24 cellular contexts compared by ENCODE assay signal in the genomic region with DNA sequence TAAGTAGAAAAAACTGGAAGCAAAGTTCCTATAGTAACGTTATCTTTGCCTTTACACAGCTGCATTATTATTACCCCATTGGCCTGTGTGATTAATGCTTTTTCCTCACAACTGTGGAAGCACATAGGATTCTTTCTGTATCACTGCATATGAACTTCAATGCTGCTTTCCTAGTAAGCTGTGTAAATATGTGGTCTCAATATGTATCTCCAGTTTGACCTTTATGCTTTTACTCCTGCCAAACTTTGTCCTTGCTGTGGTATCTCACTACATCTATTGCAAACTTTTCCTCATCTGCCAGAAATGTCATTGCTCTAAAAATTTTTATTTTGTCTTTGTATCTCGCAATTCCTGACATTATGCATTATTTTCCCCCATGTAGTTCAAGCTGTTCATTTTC.
DNase-seq lines count a peak whose midpoint lies in the region; ATAC-seq, FAIRE-seq and TF ChIP-seq lines count a peak whose summit lies in the region.
"Had no signal": no experiment of that assay in that cellular context is flagged by ENCODE, and none has a peak within 500 bp of the region (broad histone marks: within the 10 kb centered on the region; RNA-seq: fewer than 3 reads in every experiment).

No MANE protein-coding gene starts in this region.

- no peak for FAIRE-seq in pancreas (lab: Jason Lieb, UNC)
- FAIRE-seq: keratinocyte had no signal

- H3K9me3 ChIP-seq in pancreas (no peaks in the 10 kb centered on the region), colonic mucosa (no peaks in the 10 kb centered on the region)
- H3K9me3 ChIP-seq: Caco-2, esophagus squamous epithelium, stomach had no signal

- no peaks in the 10 kb centered on the region for H3K27me3 Mint-ChIP-seq in stimulated activated naive B cell treated with anti-CD40 and anti-IgM and Interleukin-4, amounts not matched to agents 10 μg/mL and 1 μg/mL and 100 μg/mL, for 72 hours
- H3K27me3 Mint-ChIP-seq: activated CD4-positive, alpha-beta memory T cell treated with anti-CD3 and anti-CD28 coated beads, Interleukin-2, amount 10 ng/mL, durations not matched to agents 7 days and 5 days; activated T-cell treated with anti-CD3 and anti-CD28 coated beads, Interleukin-2, amount 50 U/mL, for 24 hours had no signal

- no peaks in the 10 kb centered on the region for H3K9me3 Mint-ChIP-seq in stimulated activated naive B cell treated with anti-CD40 and anti-IgM and Interleukin-4, amounts not matched to agents 10 μg/mL and 1 μg/mL and 100 μg/mL, for 72 hours
- H3K9me3 Mint-ChIP-seq: activated CD4-positive, alpha-beta memory T cell treated with anti-CD3 and anti-CD28 coated beads, Interleukin-2, amount 10 ng/mL, durations not matched to agents 7 days and 5 days; activated naive CD4-positive, alpha-beta T cell treated with anti-CD3 and anti-CD28 coated beads, Interleukin-2, amount 50 U/mL, for 72 hours; activated T-cell treated with anti-CD3 and anti-CD28 coated beads, Interleukin-2, amount 50 U/mL, for 24 hours; neural progenitor cell; WTC11 had no signal

- ATAC-seq in SK-N-SH treated with all-trans-retinoic acid at 6 μM for 48 hours: peak; percentile 20; the same call in 1 of the 3 replicates
- ATAC-seq in pancreas: peak in 3 of 4 donors; percentile 26 to 50 (median 29)
- ATAC-seq in stimulated activated naive B cell treated with anti-CD40 and anti-IgM and Interleukin-4, amounts not matched to agents 10 μg/mL and 1 μg/mL and 100 μg/mL, for 72 hours (replicated peaks): no peak
- ATAC-seq: right cardiac atrium, WTC11 had no signal

- 28 to 38% methylated on average over 2 of the region's 2 CpGs for WGBS in pancreas, 2 donors

- TF ChIP-seq CTCF in pancreas (IDR thresholded peaks at IDR 0.05) (no peak), colonic mucosa (IDR thresholded peaks at IDR 0.05) (no peak)

- H3K9ac ChIP-seq in colonic mucosa (ENCODE audit: low read depth in 2 of 2, low read length in 2 of 2): no peak overlapping the region
- H3K9ac ChIP-seq: neural progenitor cell had no signal

- intact Hi-C loops in pancreas (cut with DNase I) (no loop called here), colonic mucosa (cut with DNase I) (no loop called here), posterior vena cava (cut with DNase I) (no loop called here)

- H3K27ac ChIP-seq in pancreas (no peak overlapping the region), colonic mucosa (no peak overlapping the region)
- H3K27ac ChIP-seq: esophagus squamous epithelium, neural progenitor cell had no signal

- DNase-seq in EL (peak; percentile 27), fibroblast of peridontal ligament (ENCODE audit: extremely low read depth) (peak; percentile 59), pancreas (no peak), colonic mucosa (no peak), posterior vena cava (ENCODE audit: low spot score) (no peak), NCI-H128 (lab: John Stamatoyannopoulos, UW; ENCODE audit: unreplicated experiment) (no peak)
- no peak for DNase-seq in stimulated activated naive B cell treated with anti-CD40 and anti-IgM and Interleukin-4, amounts not matched to agents 10 μg/mL and 1 μg/mL and 100 μg/mL, for 72 hours
- DNase-seq: activated CD4-positive, alpha-beta memory T cell treated with anti-CD3 and anti-CD28 coated beads, Interleukin-2, amount 10 ng/mL, durations not matched to agents 7 days and 5 days; activated T-cell treated with anti-CD3 and anti-CD28 coated beads, Interleukin-2, amount 50 U/mL, for 24 hours; Caco-2; caudate nucleus; effector CD8-positive, alpha-beta T cell; esophagus squamous epithelium; NCI-H1417; OCI-M1; right cardiac atrium; SHP77 treated with DMSO at 0.1 percent for 48 hours; stomach; T-helper 2 cell had no signal

- peaks cover 41 to 74% of the 10 kb centered on the region in 2 donors for H3K4me1 Mint-ChIP-seq in stimulated activated naive B cell treated with anti-CD40 and anti-IgM and Interleukin-4, amounts not matched to agents 10 μg/mL and 1 μg/mL and 100 μg/mL, for 72 hours

- no peak overlapping the region for H3K4me3 Mint-ChIP-seq in stimulated activated naive B cell treated with anti-CD40 and anti-IgM and Interleukin-4, amounts not matched to agents 10 μg/mL and 1 μg/mL and 100 μg/mL, for 72 hours
- H3K4me3 Mint-ChIP-seq: activated CD4-positive, alpha-beta memory T cell treated with anti-CD3 and anti-CD28 coated beads, Interleukin-2, amount 10 ng/mL, durations not matched to agents 7 days and 5 days; activated T-cell treated with anti-CD3 and anti-CD28 coated beads, Interleukin-2, amount 50 U/mL, for 24 hours; neural progenitor cell; WTC11 had no signal

- no peak overlapping the region for H3K27ac Mint-ChIP-seq in stimulated activated naive B cell treated with anti-CD40 and anti-IgM and Interleukin-4, amounts not matched to agents 10 μg/mL and 1 μg/mL and 100 μg/mL, for 72 hours
- H3K27ac Mint-ChIP-seq: activated CD4-positive, alpha-beta memory T cell treated with anti-CD3 and anti-CD28 coated beads, Interleukin-2, amount 10 ng/mL, durations not matched to agents 7 days and 5 days; neural progenitor cell; WTC11 had no signal

- peaks cover 3% of the 10 kb centered on the region in 2 donors for H3K36me3 Mint-ChIP-seq in stimulated activated naive B cell treated with anti-CD40 and anti-IgM and Interleukin-4, amounts not matched to agents 10 μg/mL and 1 μg/mL and 100 μg/mL, for 72 hours
- H3K36me3 Mint-ChIP-seq: activated naive CD4-positive, alpha-beta T cell treated with anti-CD3 and anti-CD28 coated beads, Interleukin-2, amount 50 U/mL, for 72 hours; neural progenitor cell; WTC11 had no signal

- H3K4me3 ChIP-seq in pancreas: no peak overlapping the region
- no peak overlapping the region for H3K4me3 ChIP-seq in colonic mucosa
- H3K4me3 ChIP-seq: esophagus squamous epithelium, neural progenitor cell, stomach had no signal

- H3K27me3 ChIP-seq in pancreas (no peaks in the 10 kb centered on the region), colonic mucosa (no peaks in the 10 kb centered on the region)
- H3K27me3 ChIP-seq: esophagus squamous epithelium, neural progenitor cell, stomach had no signal

- no peaks in the 10 kb centered on the region for H3K36me3 ChIP-seq in pancreas
- H3K36me3 ChIP-seq in colonic mucosa: no peaks in the 10 kb centered on the region
- H3K36me3 ChIP-seq: esophagus squamous epithelium, neural progenitor cell, stomach had no signal

- H3K4me1 ChIP-seq in pancreas (peaks cover 14 to 24% (median 21%) of the 10 kb centered on the region in 3 donors), colonic mucosa (no peaks in the 10 kb centered on the region)

TF ChIP-seq in SK-N-SH treated with all-trans-retinoic acid at 6 μM for 48 hours, 23 proteins besides CTCF, POLR2A, EP300 and RAD21 (continues in another document):
- no peak for TF ChIP-seq RARB (CRISPR knock-in tag; IDR thresholded peaks at IDR 0.05)
- TF ChIP-seq ZFP3 (CRISPR knock-in tag; IDR thresholded peaks at IDR 0.05): no peak
- TF ChIP-seq ARNTL (CRISPR knock-in tag; IDR thresholded peaks at IDR 0.05; ENCODE audit: borderline replicate concordance, low read depth): no peak
- TF ChIP-seq ISL1 (CRISPR knock-in tag; IDR thresholded peaks at IDR 0.05): no peak
- TF ChIP-seq ESRRG (CRISPR knock-in tag; IDR thresholded peaks at IDR 0.05): no peak
- TF ChIP-seq ZNF8 (CRISPR knock-in tag; IDR thresholded peaks at IDR 0.05): no peak
- no peak for TF ChIP-seq TOX (CRISPR knock-in tag; IDR thresholded peaks at IDR 0.05; ENCODE audit: borderline replicate concordance)
- TF ChIP-seq SNAI2 (CRISPR knock-in tag; IDR thresholded peaks at IDR 0.05): no peak
- TF ChIP-seq, protein P1, sequence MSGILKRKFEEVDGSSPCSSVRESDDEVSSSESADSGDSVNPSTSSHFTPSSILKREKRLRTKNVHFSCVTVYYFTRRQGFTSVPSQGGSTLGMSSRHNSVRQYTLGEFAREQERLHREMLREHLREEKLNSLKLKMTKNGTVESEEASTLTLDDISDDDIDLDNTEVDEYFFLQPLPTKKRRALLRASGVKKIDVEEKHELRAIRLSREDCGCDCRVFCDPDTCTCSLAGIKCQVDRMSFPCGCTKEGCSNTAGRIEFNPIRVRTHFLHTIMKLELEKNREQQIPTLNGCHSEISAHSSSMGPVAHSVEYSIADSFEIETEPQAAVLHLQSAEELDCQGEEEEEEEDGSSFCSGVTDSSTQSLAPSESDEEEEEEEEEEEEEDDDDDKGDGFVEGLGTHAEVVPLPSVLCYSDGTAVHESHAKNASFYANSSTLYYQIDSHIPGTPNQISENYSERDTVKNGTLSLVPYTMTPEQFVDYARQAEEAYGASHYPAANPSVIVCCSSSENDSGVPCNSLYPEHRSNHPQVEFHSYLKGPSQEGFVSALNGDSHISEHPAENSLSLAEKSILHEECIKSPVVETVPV (CRISPR knock-in tag; IDR thresholded peaks at IDR 0.05): no peak
- TF ChIP-seq ZC3H10 (CRISPR knock-in tag; IDR thresholded peaks at IDR 0.05): no peak
- no peak for TF ChIP-seq CSDC2 (CRISPR knock-in tag; IDR thresholded peaks at IDR 0.05)
- TF ChIP-seq TCF4 (CRISPR knock-in tag; IDR thresholded peaks at IDR 0.05; ENCODE audit: borderline replicate concordance): no peak
- TF ChIP-seq GLIS3 (CRISPR knock-in tag; IDR thresholded peaks at IDR 0.05): no peak
- TF ChIP-seq ZNF565 (CRISPR knock-in tag; conservative IDR thresholded peaks at IDR 0.05; ENCODE audit: low read depth): no peak
- TF ChIP-seq, protein P2, sequence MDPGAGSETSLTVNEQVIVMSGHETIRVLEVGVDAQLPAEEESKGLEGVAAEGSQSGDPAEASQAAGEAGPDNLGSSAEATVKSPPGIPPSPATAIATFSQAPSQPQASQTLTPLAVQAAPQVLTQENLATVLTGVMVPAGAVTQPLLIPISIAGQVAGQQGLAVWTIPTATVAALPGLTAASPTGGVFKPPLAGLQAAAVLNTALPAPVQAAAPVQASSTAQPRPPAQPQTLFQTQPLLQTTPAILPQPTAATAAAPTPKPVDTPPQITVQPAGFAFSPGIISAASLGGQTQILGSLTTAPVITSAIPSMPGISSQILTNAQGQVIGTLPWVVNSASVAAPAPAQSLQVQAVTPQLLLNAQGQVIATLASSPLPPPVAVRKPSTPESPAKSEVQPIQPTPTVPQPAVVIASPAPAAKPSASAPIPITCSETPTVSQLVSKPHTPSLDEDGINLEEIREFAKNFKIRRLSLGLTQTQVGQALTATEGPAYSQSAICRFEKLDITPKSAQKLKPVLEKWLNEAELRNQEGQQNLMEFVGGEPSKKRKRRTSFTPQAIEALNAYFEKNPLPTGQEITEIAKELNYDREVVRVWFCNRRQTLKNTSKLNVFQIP (CRISPR knock-in tag; IDR thresholded peaks at IDR 0.05; ENCODE audit: borderline replicate concordance, low read depth): no peak
- no peak for TF ChIP-seq PPARA (CRISPR knock-in tag; IDR thresholded peaks at IDR 0.05; ENCODE audit: borderline replicate concordance)

Comparison
In these comparisons a context has a peak if more than half of its experiments do, and no peak if none do; other contexts are left out.
1. DNase-seq: peak in EL (single experiment) and fibroblast of peridontal ligament (single experiment); none in pancreas (0 of 6), colonic mucosa (single experiment), stimulated activated naive B cell treated with anti-CD40 and anti-IgM and Interleukin-4, amounts not matched to agents 10 μg/mL and 1 μg/mL and 100 μg/mL, for 72 hours (single experiment), posterior vena cava (single experiment) and NCI-H128 (single experiment).
2. ATAC-seq: peak in SK-N-SH treated with all-trans-retinoic acid at 6 μM for 48 hours (single experiment) and pancreas (3 of 4); none in stimulated activated naive B cell treated with anti-CD40 and anti-IgM and Interleukin-4, amounts not matched to agents 10 μg/mL and 1 μg/mL and 100 μg/mL, for 72 hours (0 of 2).